In genomic region chr10:130181858-130182257, GRCh38 we compare ENCODE assay signal across 27 cellular contexts.
"Had no signal": no experiment of that assay in that cellular context is flagged by ENCODE, and none has a peak within 500 bp of the region (broad histone marks: within the 10 kb centered on the region; RNA-seq: fewer than 3 reads in every experiment).

No MANE protein-coding gene starts in this region.

- H3K9me3 Mint-ChIP-seq: natural killer cell treated with Interleukin-12 subunit alpha and Interleukin-12 subunit beta and Interleukin-15 and Interleukin-18, amount 100 ng/mL, for 72 hours; nephron progenitor cell; neural crest cell; stimulated activated effector memory CD8-positive, alpha-beta T cell treated with anti-CD3 and anti-CD28 coated beads, Interleukin-12 subunit alpha, Interleukin-12 subunit beta, amount 100 ng/mL, for 72 hours; stimulated activated naive B cell treated with anti-CD40 and anti-IgM and Interleukin-4, amounts not matched to agents 10 μg/mL and 1 μg/mL and 100 μg/mL, for 72 hours; stimulated activated naive CD8-positive, alpha-beta T cell treated with anti-CD3 and anti-CD28 coated beads, Interleukin-15, Interleukin-2, amounts not matched to agents 100 ng/mL and 50 ng/mL, for 24 hours had no signal

- H3K4me3 Mint-ChIP-seq: natural killer cell treated with Interleukin-12 subunit alpha and Interleukin-12 subunit beta and Interleukin-15 and Interleukin-18, amount 100 ng/mL, for 72 hours; nephron progenitor cell; neural crest cell; stimulated activated effector memory CD8-positive, alpha-beta T cell treated with anti-CD3 and anti-CD28 coated beads, Interleukin-12 subunit alpha, Interleukin-12 subunit beta, amount 100 ng/mL, for 72 hours; stimulated activated naive B cell treated with anti-CD40 and anti-IgM and Interleukin-4, amounts not matched to agents 10 μg/mL and 1 μg/mL and 100 μg/mL, for 72 hours; stimulated activated naive CD8-positive, alpha-beta T cell treated with anti-CD3 and anti-CD28 coated beads, Interleukin-15, Interleukin-2, amounts not matched to agents 100 ng/mL and 50 ng/mL, for 24 hours had no signal

- H3K27me3 Mint-ChIP-seq: natural killer cell treated with Interleukin-12 subunit alpha and Interleukin-12 subunit beta and Interleukin-15 and Interleukin-18, amount 100 ng/mL, for 72 hours; stimulated activated naive B cell treated with anti-CD40 and anti-IgM and Interleukin-4, amounts not matched to agents 10 μg/mL and 1 μg/mL and 100 μg/mL, for 72 hours; stimulated activated naive CD8-positive, alpha-beta T cell treated with anti-CD3 and anti-CD28 coated beads, Interleukin-15, Interleukin-2, amounts not matched to agents 100 ng/mL and 50 ng/mL, for 24 hours had no signal

- H3K4me3 ChIP-seq: pancreas, prostate gland, right atrium auricular region, right lobe of liver, sigmoid colon, stomach, thoracic aorta, thyroid gland, tibial nerve, upper lobe of left lung, vagina had no signal

- H3K36me3 ChIP-seq: prostate gland had no signal

- ATAC-seq: natural killer cell treated with Interleukin-12 subunit alpha and Interleukin-12 subunit beta and Interleukin-15 and Interleukin-18, amount 100 ng/mL, for 72 hours; pancreas; right lobe of liver; stimulated activated effector memory CD8-positive, alpha-beta T cell treated with anti-CD3 and anti-CD28 coated beads, Interleukin-12 subunit alpha, Interleukin-12 subunit beta, amount 100 ng/mL, for 72 hours; stimulated activated naive B cell treated with anti-CD40 and anti-IgM and Interleukin-4, amounts not matched to agents 10 μg/mL and 1 μg/mL and 100 μg/mL, for 72 hours had no signal

- DNase-seq: nephron progenitor cell; pancreas; retina; right lobe of liver; sigmoid colon; small intestine; stimulated activated CD4-positive, alpha-beta T cell treated with anti-CD3 and anti-CD28 coated beads, Interleukin-15, amount 100 ng/mL, for 24 hours; stimulated activated CD4-positive, alpha-beta T cell treated with anti-CD3 and anti-CD28 coated beads, Interleukin-2, amount 100 ng/mL, for 24 hours; stimulated activated CD4-positive, alpha-beta T cell treated with anti-CD3 and anti-CD28 coated beads, Interleukin-2, amount 100 ng/mL, for 48 hours; stimulated activated CD4-positive, alpha-beta T cell treated with anti-CD3 and anti-CD28 coated beads, Interleukin-4, amount 100 ng/mL, for 24 hours; stimulated activated naive B cell treated with anti-CD40 and anti-IgM and Interleukin-4, amounts not matched to agents 10 μg/mL and 1 μg/mL and 100 μg/mL, for 72 hours; stimulated activated naive CD4-positive, alpha-beta T cell treated with Interleukin-2 at 50 U/mL for 16 hours; stomach; thyroid gland; trophoblast cell; upper lobe of left lung had no signal

- H3K27me3 ChIP-seq: neutrophil, pancreas, right atrium auricular region, right lobe of liver, sigmoid colon, stomach, thyroid gland, tibial nerve, upper lobe of left lung, vagina had no signal

- FAIRE-seq: pancreas, small intestine, urothelium cell line had no signal

- H3K4me1 Mint-ChIP-seq: stimulated activated effector memory CD8-positive, alpha-beta T cell treated with anti-CD3 and anti-CD28 coated beads, Interleukin-12 subunit alpha, Interleukin-12 subunit beta, amount 100 ng/mL, for 72 hours had no signal

- H3K27ac ChIP-seq: neutrophil, pancreas, prostate gland, right atrium auricular region, right lobe of liver, sigmoid colon, stomach, thoracic aorta, thyroid gland, tibial nerve, upper lobe of left lung, vagina had no signal

- H3K4me1 ChIP-seq: pancreas, prostate gland, right lobe of liver, thyroid gland, tibial nerve, vagina had no signal

- H3K27ac Mint-ChIP-seq: natural killer cell treated with Interleukin-12 subunit alpha and Interleukin-12 subunit beta and Interleukin-15 and Interleukin-18, amount 100 ng/mL, for 72 hours; nephron progenitor cell; stimulated activated effector memory CD8-positive, alpha-beta T cell treated with anti-CD3 and anti-CD28 coated beads, Interleukin-12 subunit alpha, Interleukin-12 subunit beta, amount 100 ng/mL, for 72 hours; stimulated activated naive B cell treated with anti-CD40 and anti-IgM and Interleukin-4, amounts not matched to agents 10 μg/mL and 1 μg/mL and 100 μg/mL, for 72 hours; stimulated activated naive CD8-positive, alpha-beta T cell treated with anti-CD3 and anti-CD28 coated beads, Interleukin-15, Interleukin-2, amounts not matched to agents 100 ng/mL and 50 ng/mL, for 24 hours had no signal

- H3K9me3 ChIP-seq: neutrophil, pancreas, prostate gland, right atrium auricular region, right lobe of liver, sigmoid colon, stomach, thoracic aorta, thyroid gland, tibial nerve, upper lobe of left lung, vagina had no signal
